Comparison of ENCODE assay signal across 8 cellular contexts in the genomic region with DNA sequence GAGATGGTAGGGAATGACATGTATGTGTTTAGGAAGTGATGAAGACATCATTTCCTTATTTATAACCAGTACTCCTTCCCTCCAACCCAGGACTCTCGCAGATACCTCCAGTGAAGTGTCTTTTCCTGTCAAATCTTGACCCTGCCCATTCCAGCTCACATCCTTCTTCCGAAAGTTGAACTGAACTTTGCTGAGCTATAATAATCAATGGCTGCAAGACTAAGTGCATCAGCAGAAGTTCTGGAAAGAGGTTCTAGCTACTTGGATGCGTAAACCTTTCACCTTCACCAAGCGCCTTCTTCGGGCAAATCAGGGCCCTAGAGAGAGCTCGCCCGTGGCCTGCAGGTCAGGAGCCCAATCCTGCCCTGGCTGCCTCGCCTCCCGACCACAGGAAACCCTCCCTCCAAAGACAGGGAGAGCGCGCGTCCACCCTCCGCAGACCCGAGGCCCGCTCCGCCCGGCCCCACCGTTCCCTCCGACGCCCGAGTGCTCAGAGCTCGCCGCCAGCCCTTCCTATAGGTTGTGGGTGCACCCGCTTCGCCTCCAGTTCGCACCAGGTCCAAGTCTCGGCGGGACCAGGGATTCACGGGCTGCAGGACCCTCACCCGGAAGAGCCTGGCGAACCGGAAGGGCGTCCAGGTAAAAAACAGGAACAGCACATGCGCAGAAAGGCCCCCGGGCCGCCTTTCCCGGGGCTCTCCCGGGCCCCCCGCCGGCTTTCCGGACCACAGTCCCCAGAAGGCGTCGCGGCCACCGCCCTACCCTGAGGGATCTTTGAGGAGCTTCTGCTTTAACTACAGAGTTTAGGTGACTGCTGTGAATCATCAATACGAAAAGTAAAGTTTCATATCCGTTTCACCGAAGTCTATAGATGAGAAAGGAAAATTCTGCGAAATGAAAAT. TPM values are rescaled to one million over a fixed set of nuclear protein-coding genes. Genes with fewer than 3 reads are reported as not detected.
DNase-seq lines count a peak whose midpoint lies in the region; ATAC-seq and TF ChIP-seq lines count a peak whose summit lies in the region.

TSS of gene ZNF334 (minus strand) at position 617 of the 902 bp plus-strand sequence. CDS start 1,457 bp downstream, outside the sequence.

- no peaks in the 10 kb centered on the region for H3F3A ChIP-seq in GM23248 (ENCODE audit: insufficient read depth)

- no peak for DNase-seq in CD4-positive, alpha-beta T cell
- DNase-seq in GM23248 (peak; percentile 37), NCI-H510A (lab: John Stamatoyannopoulos, UW) (peak; percentile 83), hippocampal formation (lab: John Stamatoyannopoulos, UW) (peak; percentile 10 to 12), posterior vena cava (ENCODE audit: low spot score) (peak; percentile 85), SIG-M5 (lab: John Stamatoyannopoulos, UW) (no peak)
- DNase-seq in activated naive CD8-positive, alpha-beta T cell treated with anti-CD3 and anti-CD28 coated beads, Interleukin-2, amount 50 U/mL, for 24 hours: peak; percentile 73

- no peaks in the 10 kb centered on the region for H3K36me3 ChIP-seq in GM23248 (ENCODE audit: low read depth)

- no peaks in the 10 kb centered on the region for H3K9me3 Mint-ChIP-seq in CD4-positive, alpha-beta T cell
- peaks cover 4% of the 10 kb centered on the region for H3K9me3 Mint-ChIP-seq in activated naive CD8-positive, alpha-beta T cell treated with anti-CD3 and anti-CD28 coated beads, Interleukin-2, amount 50 U/mL, for 24 hours

- H3K27ac ChIP-seq in CD4-positive, alpha-beta T cell (ENCODE audit: low read depth, low read length): no peak within 1 kb of the TSS
- H3K27ac ChIP-seq in GM23248: no peak within 1 kb of the TSS

- no peaks in the 10 kb centered on the region for H3K9me3 ChIP-seq in CD4-positive, alpha-beta T cell (ENCODE audit: control insufficient read depth, low read length)
- H3K9me3 ChIP-seq in GM23248 (ENCODE audit: low read depth): no peaks in the 10 kb centered on the region

- CTCF ChIA-PET in CD4-positive, alpha-beta T cell (lab: Charles Lee): no interaction called here

- H3K27me3 ChIP-seq in CD4-positive, alpha-beta T cell (ENCODE audit: control insufficient read depth, insufficient read depth, low read length): peaks cover 39% of the 10 kb centered on the region
- no peaks in the 10 kb centered on the region; the same call in 1 of the 2 replicates for H3K27me3 ChIP-seq in GM23248 (replicated peaks; ENCODE audit: insufficient read depth)

- no peaks in the 10 kb centered on the region for H4K20me1 ChIP-seq in GM23248 (ENCODE audit: insufficient read depth)

- peak within 1 kb of the TSS; percentile 80 for H3K4me3 Mint-ChIP-seq in CD4-positive, alpha-beta T cell
- H3K4me3 Mint-ChIP-seq in activated naive CD8-positive, alpha-beta T cell treated with anti-CD3 and anti-CD28 coated beads, Interleukin-2, amount 50 U/mL, for 24 hours: peak within 1 kb of the TSS; percentile 83

- no peaks in the 10 kb centered on the region for H3K36me3 Mint-ChIP-seq in CD4-positive, alpha-beta T cell (ENCODE audit: low read depth)
- H3K36me3 Mint-ChIP-seq in activated naive CD8-positive, alpha-beta T cell treated with anti-CD3 and anti-CD28 coated beads, Interleukin-2, amount 50 U/mL, for 24 hours (ENCODE audit: low read depth): peaks cover 8% of the 10 kb centered on the region

- no peaks in the 10 kb centered on the region for H3K9me2 ChIP-seq in GM23248 (ENCODE audit: insufficient read depth)

- in situ Hi-C loops in GM23248 (cut with MboI): no loop called here

- no peak within 1 kb of the TSS for H3K27ac Mint-ChIP-seq in CD4-positive, alpha-beta T cell
- peak within 1 kb of the TSS; percentile 60 for H3K27ac Mint-ChIP-seq in activated naive CD8-positive, alpha-beta T cell treated with anti-CD3 and anti-CD28 coated beads, Interleukin-2, amount 50 U/mL, for 24 hours

- peaks cover 10% of the 10 kb centered on the region for H3K4me1 Mint-ChIP-seq in CD4-positive, alpha-beta T cell (ENCODE audit: low read depth)
- peaks cover 30% of the 10 kb centered on the region for H3K4me1 Mint-ChIP-seq in activated naive CD8-positive, alpha-beta T cell treated with anti-CD3 and anti-CD28 coated beads, Interleukin-2, amount 50 U/mL, for 24 hours

- intact Hi-C loops in CD4-positive, alpha-beta T cell (cut with DNase I, micrococcal nuclease): no loop called here
- intact Hi-C loops in posterior vena cava (cut with DNase I): no loop called here

- ATAC-seq in CD4-positive, alpha-beta T cell (ENCODE audit: poor library complexity): no peak
- ATAC-seq in activated naive CD8-positive, alpha-beta T cell treated with anti-CD3 and anti-CD28 coated beads, Interleukin-2, amount 50 U/mL, for 24 hours: peak; percentile 98
- ATAC-seq in GM18502 (IDR thresholded peaks at IDR 0.05; ENCODE audit: poor library complexity, unreplicated experiment): no peak

- no peak for TF ChIP-seq CTCF in CD4-positive, alpha-beta T cell (IDR thresholded peaks at IDR 0.05)

- 9 to 13% methylated on average over 46 to 49 of the region's 49 CpGs for WGBS in GM23248 (ENCODE audit: low coverage in 1 of 2, low lambda C conversion rate in 2 of 2, missing lambda C conversion rate in 2 of 2), 2 experiments

- no peaks in the 10 kb centered on the region for H3K79me2 ChIP-seq in GM23248 (ENCODE audit: insufficient read depth)

- H2AFZ ChIP-seq in GM23248: peak within 1 kb of the TSS; percentile 90

- POLR2A ChIA-PET in CD4-positive, alpha-beta T cell (lab: Charles Lee): interaction anchor here (1.0 kb wide), 1 partner anchor 11 kb away, joined by 3 read pairs; no protein-coding TSS in a partner anchor

- peak within 1 kb of the TSS; percentile 63 for H3K9ac ChIP-seq in GM23248

- H3K4me3 ChIP-seq in GM23248: peak within 1 kb of the TSS; percentile 74

- no peaks in the 10 kb centered on the region for H3K4me1 ChIP-seq in GM23248 (ENCODE audit: insufficient read depth)

- peaks cover 54% of the 10 kb centered on the region for H3K27me3 Mint-ChIP-seq in CD4-positive, alpha-beta T cell
- peaks cover 38% of the 10 kb centered on the region for H3K27me3 Mint-ChIP-seq in activated naive CD8-positive, alpha-beta T cell treated with anti-CD3 and anti-CD28 coated beads, Interleukin-2, amount 50 U/mL, for 24 hours

- H3K4me2 ChIP-seq in GM23248 (ENCODE audit: unreplicated experiment): peak within 1 kb of the TSS; percentile 72

RNA-seq across cellular contexts. Expression of gene ZNF334, which starts in this region (rescaled TPM):
- total RNA-seq in CD4-positive, alpha-beta T cell: under 1 TPM; 0.19 to 0.28 TPM
- 1.4 TPM in 2 replicates for total RNA-seq in GM23248 (2014; rRNA removed; shearing (Covaris generic))
- polyA plus RNA-seq in GM23248 (2016; fragmentation: Nextera tagmentation; extraction: Ambion mirVana): 1.1 and 1.2 TPM in 2 replicates
- total RNA-seq in posterior vena cava: 1 to 10 TPM; 1.1 to 3.1 TPM

Comparison
In these comparisons a context has a peak if more than half of its experiments do, and no peak if none do; other contexts are left out.
1. DNase-seq: peak in GM23248 (single experiment), NCI-H510A (single experiment), activated naive CD8-positive, alpha-beta T cell treated with anti-CD3 and anti-CD28 coated beads, Interleukin-2, amount 50 U/mL, for 24 hours (single experiment), hippocampal formation (2 of 2) and posterior vena cava (single experiment); none in CD4-positive, alpha-beta T cell (0 of 10) and SIG-M5 (single experiment).